1 cellular context compared by ENCODE assay signal in the genomic region with DNA sequence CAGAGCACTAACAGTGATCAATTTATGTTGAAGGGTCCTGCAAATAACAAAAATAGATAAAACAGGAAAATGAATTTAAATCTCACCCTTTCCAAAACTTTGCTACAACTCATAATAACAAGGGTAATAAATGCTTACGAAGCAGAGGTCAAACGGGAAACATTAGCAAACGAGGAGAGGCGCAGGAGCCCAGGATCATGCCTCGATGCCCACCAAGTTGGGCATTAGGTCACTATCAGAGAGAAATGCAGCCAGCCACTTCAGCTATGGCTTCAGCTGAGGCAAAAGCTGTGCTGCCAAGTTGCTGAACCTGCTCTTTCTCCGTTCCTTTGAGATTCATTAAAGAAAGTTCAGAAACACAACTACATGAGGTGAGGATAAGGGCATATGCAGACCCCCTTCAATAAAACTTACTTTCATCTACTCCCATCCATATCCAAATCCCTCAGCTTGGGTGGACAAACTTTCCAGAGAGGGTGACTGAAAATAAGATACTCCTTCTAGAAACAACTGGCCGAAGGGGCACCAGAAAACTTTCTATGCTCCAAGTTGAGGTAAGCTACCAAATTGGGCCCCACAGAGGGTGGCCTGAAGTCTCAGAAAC.
TF ChIP-seq lines count a peak whose summit lies in the region.

No MANE protein-coding gene starts in this region.

TF ChIP-seq in H1, 55 proteins besides CTCF, POLR2A, EP300 and RAD21:
- TF ChIP-seq TEAD4 (IDR thresholded peaks at IDR 0.05; ENCODE audit: low read depth, low read length) (no peak), RNF2 (IDR thresholded peaks at IDR 0.05; ENCODE audit: borderline replicate concordance, low read depth, low read length, missing control alignments, poor library complexity, severe bottlenecking) (peak; percentile 98), EZH2 (IDR thresholded peaks at IDR 0.05; ENCODE audit: low read depth, low read length, severe bottlenecking) (peak; percentile 79), MAFK (IDR thresholded peaks at IDR 0.05; ENCODE audit: low read depth, low read length) (no peak), BACH1 (IDR thresholded peaks at IDR 0.05; ENCODE audit: low read length) (no peak), EGR1 (IDR thresholded peaks at IDR 0.05; ENCODE audit: borderline replicate concordance, low read depth, low read length) (no peak), POU5F1 (IDR thresholded peaks at IDR 0.05; ENCODE audit: low read depth, low read length) (no peak)
TF ChIP-seq in H1: peak in this region for 2.
